9 cellular contexts compared by ENCODE assay signal in the genomic region with DNA sequence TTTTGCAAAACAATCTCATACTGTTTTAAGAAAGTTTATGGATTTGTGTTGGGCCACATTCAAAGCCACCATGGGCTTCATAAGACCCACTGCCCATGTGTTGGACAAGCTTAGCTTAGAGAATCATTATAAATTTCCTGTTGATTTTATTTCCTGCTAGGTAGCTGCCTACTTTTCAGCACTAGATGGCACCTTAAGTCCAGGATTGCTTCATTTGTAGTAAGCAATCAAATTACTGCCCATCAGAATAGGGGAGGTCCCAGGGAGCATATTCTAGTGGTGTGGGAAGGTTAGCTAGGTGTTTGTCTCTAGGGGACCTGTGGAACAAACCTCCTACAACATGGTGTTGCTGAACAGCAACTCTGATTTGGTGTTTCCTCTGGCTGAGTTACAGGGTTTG. TPM values are rescaled to one million over a fixed set of nuclear protein-coding genes. Genes with fewer than 3 reads are reported as not detected.
DNase-seq lines count a peak whose midpoint lies in the region; ATAC-seq, FAIRE-seq and TF ChIP-seq lines count a peak whose summit lies in the region.
"Had no signal": no experiment of that assay in that cellular context is flagged by ENCODE, and none has a peak within 500 bp of the region (broad histone marks: within the 10 kb centered on the region; RNA-seq: fewer than 3 reads in every experiment).

No MANE protein-coding gene starts in this region.

- no peaks in the 10 kb centered on the region for H3K79me2 ChIP-seq in astrocyte (ENCODE audit: insufficient read depth, low read length)

- H3K27me3 ChIP-seq in astrocyte (ENCODE audit: insufficient read depth, low read length): peaks cover 2% of the 10 kb centered on the region

- H3K27ac Mint-ChIP-seq in astrocyte (ENCODE audit: unreplicated experiment) (no peak overlapping the region), nephron progenitor cell (no peak overlapping the region)

- H3K4me3 Mint-ChIP-seq in astrocyte (ENCODE audit: unreplicated experiment) (no peak overlapping the region), nephron progenitor cell (no peak overlapping the region)

- peaks cover 6% of the 10 kb centered on the region for H3K27me3 Mint-ChIP-seq in astrocyte (ENCODE audit: low read depth, unreplicated experiment)
- H3K27me3 Mint-ChIP-seq in nephron progenitor cell (ENCODE audit: low read depth, poor library complexity): peaks cover 4% of the 10 kb centered on the region

- no peaks in the 10 kb centered on the region for H3K36me3 Mint-ChIP-seq in astrocyte (ENCODE audit: low read depth, unreplicated experiment)
- H3K36me3 Mint-ChIP-seq in nephron progenitor cell (ENCODE audit: low read depth): no peaks in the 10 kb centered on the region

- no peak overlapping the region for H3K4me3 ChIP-seq in astrocyte (ENCODE audit: insufficient read depth, low read depth, low read length)

- H3K9me3 Mint-ChIP-seq in astrocyte (ENCODE audit: unreplicated experiment): peaks cover 4% of the 10 kb centered on the region
- H3K9me3 Mint-ChIP-seq in nephron progenitor cell: peaks cover 21% of the 10 kb centered on the region

- H3K9me3 ChIP-seq in astrocyte (ENCODE audit: insufficient read depth, low read depth, low read length): no peaks in the 10 kb centered on the region

- no peak overlapping the region for H2AFZ ChIP-seq in astrocyte (ENCODE audit: low read depth, low read length)

- DNase-seq in NCI-H146 treated with DMSO at 0.1 percent for 48 hours (lab: John Stamatoyannopoulos, UW; ENCODE audit: unreplicated experiment) (peak; percentile 66), astrocyte (ENCODE audit: low read depth) (no peak), nephron progenitor cell (no peak)
- DNase-seq in activated CD8-positive, alpha-beta memory T cell treated with anti-CD3 and anti-CD28 coated beads for 24 hours: no peak
- no peak for DNase-seq in effector CD4-positive, alpha-beta T cell
- DNase-seq in stimulated activated CD8-positive, alpha-beta memory T cell treated with anti-CD3 and anti-CD28 coated beads, Interleukin-4, amount 100 ng/mL, for 48 hours: no peak

- H3K9ac ChIP-seq in astrocyte (ENCODE audit: low read length): no peak overlapping the region

- H3K36me3 ChIP-seq in astrocyte (ENCODE audit: insufficient read depth, low read length): no peaks in the 10 kb centered on the region

- TF ChIP-seq CTCF in GM12873 (IDR thresholded peaks at IDR 0.05; ENCODE audit: insufficient read depth, low read depth, low read length, missing control alignments) (peak; percentile 32), astrocyte (IDR thresholded peaks at IDR 0.05; ENCODE audit: insufficient read depth, low read depth, low read length) (peak; percentile 51), nephron progenitor cell (IDR thresholded peaks at IDR 0.05) (peak; percentile 29)

- no peaks in the 10 kb centered on the region for H3K4me1 ChIP-seq in astrocyte (ENCODE audit: insufficient read depth, low read length)

- FAIRE-seq in astrocyte (lab: Jason Lieb, UNC): no peak

- H3K27ac ChIP-seq in astrocyte (ENCODE audit: low read depth, low read length): no peak overlapping the region

- H3K4me1 Mint-ChIP-seq in astrocyte (ENCODE audit: low read depth, unreplicated experiment): no peaks in the 10 kb centered on the region
- H3K4me1 Mint-ChIP-seq in nephron progenitor cell: no peaks in the 10 kb centered on the region

- H3K4me2 ChIP-seq in astrocyte (ENCODE audit: low read length): no peak overlapping the region

- H4K20me1 ChIP-seq in astrocyte (ENCODE audit: insufficient read depth, low read length): no peaks in the 10 kb centered on the region

- ATAC-seq in HG02571 (IDR thresholded peaks at IDR 0.05; ENCODE audit: unreplicated experiment): no peak

RNA-seq across cellular contexts. Expression of gene DCDC2C, which starts 11.0 kb away (rescaled TPM):
- total RNA-seq in astrocyte: not detected in 2 replicates
- total RNA-seq: T-helper 2 cell treated with Interferon-gamma antibody and Interleukin-4, amounts not matched to agents 100 ng/mL and 5 ng/mL, for 36 hours had no signal

RNA-seq across cellular contexts. Expression of gene ALLC, which starts 34.4 kb away (rescaled TPM):
- not detected in 2 replicates for total RNA-seq in astrocyte
- total RNA-seq: T-helper 2 cell treated with Interferon-gamma antibody and Interleukin-4, amounts not matched to agents 100 ng/mL and 5 ng/mL, for 36 hours had no signal
